In the genomic region with DNA sequence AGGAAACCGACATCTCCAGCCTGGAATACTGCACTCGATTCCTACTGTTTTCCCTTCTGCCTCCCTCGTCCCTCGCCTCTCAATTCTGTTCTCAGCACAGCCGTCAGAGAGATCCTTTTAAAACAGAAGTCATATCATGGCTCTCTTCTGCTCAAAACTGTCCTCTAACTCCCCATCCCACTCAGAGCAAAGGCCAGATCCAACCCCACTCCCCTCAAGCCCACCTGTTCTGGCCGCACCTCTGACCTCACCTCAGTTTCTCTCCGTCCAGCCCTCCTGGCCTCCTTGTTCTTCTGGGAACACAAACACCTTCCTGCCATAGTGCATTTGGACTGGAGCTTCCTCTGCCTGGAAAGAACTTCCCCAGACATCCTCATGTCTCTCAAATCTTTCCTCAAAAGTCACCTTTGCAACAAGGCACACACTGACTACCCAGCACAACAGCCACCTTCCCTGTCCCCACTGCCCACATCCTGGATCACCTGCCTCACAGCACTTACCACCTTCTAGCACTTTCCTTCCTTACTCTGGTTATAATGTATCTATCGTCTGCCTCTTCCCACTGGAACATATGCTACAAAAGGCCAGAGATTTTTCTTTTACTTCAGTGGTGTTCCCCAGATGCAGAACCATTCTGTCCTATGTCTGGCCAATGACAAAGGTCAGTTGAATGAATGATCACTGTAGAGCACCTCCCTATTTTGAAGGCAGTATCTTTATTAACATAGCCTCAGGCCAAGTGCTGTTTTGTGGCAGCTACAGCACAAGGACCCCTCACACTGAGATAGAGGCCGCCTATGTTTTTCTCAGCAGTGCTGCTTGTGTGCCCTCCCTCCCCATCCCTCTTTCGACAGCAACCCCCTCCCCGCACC, we compare ENCODE assay signal across 16 cellular contexts. TPM values are rescaled to one million over a fixed set of nuclear protein-coding genes. Genes with fewer than 3 reads are reported as not detected.
DNase-seq lines count a peak whose midpoint lies in the region; ATAC-seq, FAIRE-seq and TF ChIP-seq lines count a peak whose summit lies in the region.
"Had no signal": no experiment of that assay in that cellular context is flagged by ENCODE, and none has a peak within 500 bp of the region (broad histone marks: within the 10 kb centered on the region; RNA-seq: fewer than 3 reads in every experiment).

No MANE protein-coding gene starts in this region.

- peak overlapping the region; percentile 93 for H3K4me2 ChIP-seq in Loucy (ENCODE audit: low read depth, low read length, poor library complexity, severe bottlenecking)

- H3K27me3 Mint-ChIP-seq in activated T-helper 17 cell treated with anti-CD3 and anti-CD28 coated beads, Interleukin-2, amount 50 U/mL, for 72 hours, result no peaks in the 10 kb centered on the region
- H3K27me3 Mint-ChIP-seq in naive B cell, result no peaks in the 10 kb centered on the region

- no peak overlapping the region for H2AFZ ChIP-seq in Loucy (ENCODE audit: low read length)

- no peaks in the 10 kb centered on the region for H3K9me3 ChIP-seq in Loucy (ENCODE audit: insufficient read depth, low read depth, low read length)
- H3K9me3 ChIP-seq: BLaER1 treated with 17β-estradiol and CSF1 and Interleukin-3, amounts not matched to agents 10 nM and 100 nM; heart left ventricle; suprapubic skin had no signal

- peaks cover 27% of the 10 kb centered on the region for H3K4me1 ChIP-seq in Loucy (ENCODE audit: insufficient read depth, low read length, poor library complexity, severe bottlenecking)

- DNase-seq in GM06990 (ENCODE audit: extremely low read depth, insufficient read length), result peak; percentile 18
- peak; percentile 24 for DNase-seq in naive B cell
- no peak for DNase-seq in HTR-8/SVneo (ENCODE audit: insufficient read length, low spot score)
- DNase-seq in SIG-M5 treated with dmso at 0.1 percent for 504 hours (lab: John Stamatoyannopoulos, UW; ENCODE audit: unreplicated experiment), result no peak
- no peak for DNase-seq in 8988T
- DNase-seq: cerebellar nuclear complex, GDM1, heart left ventricle, kidney glomerular epithelial cell, NCI-H1694 treated with DMSO at 0.1 percent for 48 hours, NCI-H748 treated with DMSO at 0.1 percent for 48 hours had no signal

- H3K9me2 ChIP-seq in Loucy (replicated peaks; ENCODE audit: low read depth, low read length), result no peaks in the 10 kb centered on the region

- H3K36me3 Mint-ChIP-seq in activated T-helper 17 cell treated with anti-CD3 and anti-CD28 coated beads, Interleukin-2, amount 50 U/mL, for 72 hours (ENCODE audit: low read depth), result peaks cover 60% of the 10 kb centered on the region
- peaks cover 20 to 38% of the 10 kb centered on the region in 2 donors for H3K36me3 Mint-ChIP-seq in naive B cell

- H3K4me1 Mint-ChIP-seq in activated T-helper 17 cell treated with anti-CD3 and anti-CD28 coated beads, Interleukin-2, amount 50 U/mL, for 72 hours, result peaks cover 46% of the 10 kb centered on the region
- H3K4me1 Mint-ChIP-seq in naive B cell, result peaks cover 67 to 75% (median 71%) of the 10 kb centered on the region in 3 donors

- H3K9ac ChIP-seq in Loucy (ENCODE audit: low read depth, low read length, poor library complexity, severe bottlenecking), result no peak overlapping the region

- H3K27me3 ChIP-seq in GM06990 (replicated peaks; ENCODE audit: control insufficient read depth, insufficient read depth, low read length) (no peaks in the 10 kb centered on the region), Loucy (ENCODE audit: insufficient read depth, low read length, poor library complexity, severe bottlenecking) (peaks cover 6% of the 10 kb centered on the region)
- H3K27me3 ChIP-seq: BLaER1 treated with 17β-estradiol and CSF1 and Interleukin-3, amounts not matched to agents 10 nM and 100 nM; heart left ventricle; suprapubic skin had no signal

- H3K36me3 ChIP-seq in GM06990 (ENCODE audit: control insufficient read depth, insufficient read depth, low read length) (peaks cover 29% of the 10 kb centered on the region), Loucy (ENCODE audit: insufficient read depth, low read length) (peaks cover 22% of the 10 kb centered on the region; the same call in 1 of the 2 replicates)

- peaks cover 3% of the 10 kb centered on the region; the same call in 1 of the 2 replicates for H3F3A ChIP-seq in Loucy (ENCODE audit: low read depth)

- peak overlapping the region; percentile 87 for H3K4me3 Mint-ChIP-seq in activated T-helper 17 cell treated with anti-CD3 and anti-CD28 coated beads, Interleukin-2, amount 50 U/mL, for 72 hours
- H3K4me3 Mint-ChIP-seq in naive B cell, result peak overlapping the region; percentile 48 to 99 (median 94)

- no peak for TF ChIP-seq CTCF in GM06990 (IDR thresholded peaks at IDR 0.05; ENCODE audit: insufficient read depth, low read length, poor library complexity, severe bottlenecking)
- TF ChIP-seq CTCF in Loucy (conservative IDR thresholded peaks at IDR 0.05; ENCODE audit: low read length), result no peak

- FAIRE-seq in HTR-8/SVneo (lab: Jason Lieb, UNC), result no peak

- no peaks in the 10 kb centered on the region for H3K9me3 Mint-ChIP-seq in activated T-helper 17 cell treated with anti-CD3 and anti-CD28 coated beads, Interleukin-2, amount 50 U/mL, for 72 hours
- H3K9me3 Mint-ChIP-seq in naive B cell, result peaks cover 0 to 2% (median 0%) of the 10 kb centered on the region in 7 donors

- H3K4me3 ChIP-seq in GM06990 (replicated peaks; ENCODE audit: low read depth, low read length) (0 out of 2 replicates have a peak overlapping the region, but pooled peaks have one; percentile 5), Loucy (ENCODE audit: low read length, poor library complexity, severe bottlenecking) (no peak overlapping the region)
- H3K4me3 ChIP-seq: suprapubic skin had no signal

- peak overlapping the region; percentile 74 for H3K27ac Mint-ChIP-seq in activated T-helper 17 cell treated with anti-CD3 and anti-CD28 coated beads, Interleukin-2, amount 50 U/mL, for 72 hours
- H3K27ac Mint-ChIP-seq in naive B cell, result peak overlapping the region; percentile 15 to 99 (median 83)

- no peak for ATAC-seq in activated T-helper 17 cell treated with anti-CD3 and anti-CD28 coated beads, Interleukin-2, amount 50 U/mL, for 72 hours (replicated peaks)
- ATAC-seq in naive B cell (ENCODE audit: low read depth in 2 of 2), result no peak
- ATAC-seq in HG03175 (IDR thresholded peaks at IDR 0.05; ENCODE audit: unreplicated experiment), result no peak
- ATAC-seq: heart left ventricle had no signal

- peaks cover 42% of the 10 kb centered on the region for H3K79me2 ChIP-seq in Loucy (ENCODE audit: insufficient read depth, low read length)

- peaks cover 33% of the 10 kb centered on the region for H4K20me1 ChIP-seq in Loucy (ENCODE audit: insufficient read depth, low read length, poor library complexity, severe bottlenecking)

RNA-seq across cellular contexts. Expression of gene HLA-B, which starts 4.2 kb away (rescaled TPM):
- 1,000 to 10,000 TPM; 3,089 to 4,180 TPM for total RNA-seq in activated T-helper 17 cell treated with anti-CD3 and anti-CD28 coated beads, Interleukin-2, amount 50 U/mL, for 72 hours
- 1,000 to 10,000 TPM; 3,795 to 6,657 (median 6,196) TPM for polyA plus RNA-seq in naive B cell (ENCODE audit: low read depth in 6 of 6)

RNA-seq across cellular contexts. Expression of gene MICA, which starts 50.7 kb away (rescaled TPM):
- total RNA-seq in activated T-helper 17 cell treated with anti-CD3 and anti-CD28 coated beads, Interleukin-2, amount 50 U/mL, for 72 hours, result 10 to 100 TPM; 11.6 to 16.2 TPM
- polyA plus RNA-seq in naive B cell (ENCODE audit: low read depth in 6 of 6), result 1 to 10 TPM; 3.6 to 6.3 (median 4.4) TPM

Comparison
In these comparisons a context has a peak if more than half of its experiments do, and no peak if none do; other contexts are left out.
1. DNase-seq: peak in GM06990 (single experiment) and naive B cell (single experiment); none in HTR-8/SVneo (single experiment), SIG-M5 treated with dmso at 0.1 percent for 504 hours (single experiment) and 8988T (single experiment).